20 cellular contexts compared by ENCODE assay signal in the genomic region with DNA sequence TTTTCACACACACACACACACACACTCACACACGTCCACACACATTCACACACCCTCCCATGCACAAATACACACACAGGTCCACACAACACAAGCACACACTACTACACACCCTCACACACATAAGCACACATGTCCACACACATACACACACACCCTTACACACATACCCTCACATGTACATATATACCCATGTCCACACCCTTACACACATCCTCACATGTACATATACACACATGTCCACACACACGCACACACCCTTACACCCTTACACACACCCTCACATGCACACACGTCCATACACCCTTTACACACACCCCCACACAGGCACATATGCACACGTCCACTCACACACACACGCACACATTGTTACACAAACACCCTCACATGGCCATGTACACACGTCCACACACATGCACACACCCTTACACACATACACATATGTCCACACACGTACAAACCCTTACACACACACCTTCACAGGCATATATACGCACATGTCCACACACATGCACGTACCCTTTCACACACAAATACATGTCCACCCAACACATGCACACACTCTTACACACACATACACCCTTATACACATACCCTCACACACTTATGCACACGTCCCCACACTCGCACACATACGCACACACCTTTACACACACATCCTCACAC. TPM values are rescaled to one million over a fixed set of nuclear protein-coding genes. Genes with fewer than 3 reads are reported as not detected.
"Had no signal": no experiment of that assay in that cellular context is flagged by ENCODE, and none has a peak within 500 bp of the region (broad histone marks: within the 10 kb centered on the region; RNA-seq: fewer than 3 reads in every experiment).

No MANE protein-coding gene starts in this region.

- H3K9ac ChIP-seq: parathyroid adenoma had no signal

- H3K36me3 ChIP-seq: colonic mucosa, sigmoid colon, stomach, thoracic aorta, transverse colon, uterus had no signal

- DNase-seq: colonic mucosa; dermis blood vessel endothelial cell; foreskin keratinocyte; head of caudate nucleus; left colon; left ventricle myocardium superior; mesenchymal stem cell; naive B cell; sigmoid colon; stimulated activated CD4-positive, alpha-beta T cell treated with anti-CD3 and anti-CD28 coated beads, Interleukin-12 subunit alpha, Interleukin-12 subunit beta, amount 100 ng/mL, for 4 hours; stimulated activated naive CD4-positive, alpha-beta T cell; stomach; substantia nigra; transverse colon; uterus had no signal

- H3K27me3 ChIP-seq: colonic mucosa, foreskin keratinocyte, hepatocyte, sigmoid colon, stomach, transverse colon, uterus had no signal

- H3K9me3 ChIP-seq: colonic mucosa, uterus had no signal

- H3K4me1 ChIP-seq: colonic mucosa, foreskin keratinocyte, parathyroid adenoma, sigmoid colon, stomach, transverse colon, uterus had no signal

- H2AFZ ChIP-seq: hepatocyte, parathyroid adenoma had no signal

- H3K4me2 ChIP-seq: hepatocyte had no signal

- H3K27ac ChIP-seq: colonic mucosa, foreskin keratinocyte, hepatocyte, parathyroid adenoma, sigmoid colon, skin epidermis, stomach, thoracic aorta, transverse colon, uterus had no signal

- H3K4me3 ChIP-seq: colonic mucosa, hepatocyte, lung, sigmoid colon, skin epidermis, stomach, thoracic aorta, transverse colon, uterus had no signal

- H3K79me2 ChIP-seq: hepatocyte, parathyroid adenoma had no signal

- ATAC-seq: foreskin keratinocyte, left colon, left ventricle myocardium superior had no signal

RNA-seq across cellular contexts. Expression of gene RGS7, which starts 50.7 kb away (rescaled TPM):
- total RNA-seq: foreskin keratinocyte, left ventricle myocardium superior, thoracic aorta had no signal
- polyA plus RNA-seq: foreskin keratinocyte had no signal
